ENCODE assay signal across 13 cellular contexts in the genomic region with DNA sequence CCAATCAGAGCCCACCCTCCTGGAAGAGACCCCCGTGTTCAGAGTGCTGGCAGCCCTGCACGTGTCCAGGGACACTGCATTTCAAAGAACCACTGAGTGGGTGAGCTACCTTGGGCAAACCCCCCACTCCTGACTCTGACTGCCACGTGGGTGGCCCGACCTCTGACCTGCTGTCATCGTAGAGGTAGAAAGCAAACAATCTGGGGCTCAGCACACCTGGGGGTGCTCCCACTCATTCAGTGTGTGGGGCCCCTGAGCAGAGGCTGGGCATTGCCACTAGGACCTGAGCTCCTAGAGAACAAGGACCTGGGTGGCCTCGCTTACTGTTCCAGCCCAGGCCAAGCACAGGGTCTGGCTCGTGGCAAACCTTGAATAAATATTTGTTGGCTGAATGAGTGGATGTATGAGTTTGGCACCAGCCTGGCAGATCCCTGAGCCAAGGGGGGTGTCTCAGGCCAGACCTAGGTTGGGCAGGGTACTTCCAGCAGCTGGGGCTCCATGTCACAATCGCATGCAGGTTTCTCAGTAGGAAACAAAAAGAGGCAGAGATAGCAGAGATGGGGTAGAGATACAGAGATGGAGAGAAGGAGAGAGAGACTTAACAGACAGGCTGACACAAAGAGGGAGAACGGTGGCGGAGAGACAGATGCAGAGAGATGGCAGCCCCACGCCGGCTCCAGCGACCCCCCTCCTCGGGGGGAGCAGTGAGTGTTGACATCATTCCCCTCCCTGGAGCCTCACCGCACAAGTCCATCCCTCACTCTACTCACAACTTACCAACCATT. TPM values are rescaled to one million over a fixed set of nuclear protein-coding genes. Genes with fewer than 3 reads are reported as not detected.
DNase-seq lines count a peak whose midpoint lies in the region; ATAC-seq, FAIRE-seq and TF ChIP-seq lines count a peak whose summit lies in the region.
"Had no signal": no experiment of that assay in that cellular context is flagged by ENCODE, and none has a peak within 500 bp of the region (broad histone marks: within the 10 kb centered on the region; RNA-seq: fewer than 3 reads in every experiment).

No MANE protein-coding gene starts in this region.

- H3K27ac ChIP-seq in HepG2 (ENCODE audit: extremely low read length, insufficient read depth, low read length) = no peak overlapping the region
- H3K27ac ChIP-seq in aorta (ENCODE audit: low read depth in 1 of 2, low read length in 2 of 2) = no peak overlapping the region
- no peak overlapping the region for H3K27ac ChIP-seq in small intestine (ENCODE audit: low read depth in 1 of 2, low read length in 1 of 2)

- no peaks in the 10 kb centered on the region for H3K27me3 ChIP-seq in HepG2 (ENCODE audit: control insufficient read depth in 1 of 2, insufficient read depth in 2 of 2, low read length in 2 of 2)
- no peaks in the 10 kb centered on the region for H3K27me3 ChIP-seq in aorta (ENCODE audit: control insufficient read depth in 1 of 2, insufficient read depth in 2 of 2, low read length in 1 of 2)
- no peaks in the 10 kb centered on the region for H3K27me3 ChIP-seq in small intestine (ENCODE audit: control insufficient read depth in 2 of 2, insufficient read depth in 2 of 2, low read length in 2 of 2)

- peak overlapping the region; percentile 90 for H3K27ac Mint-ChIP-seq in activated naive CD4-positive, alpha-beta T cell treated with anti-CD3 and anti-CD28 coated beads, Interleukin-2, amount 10 ng/mL, durations not matched to agents 7 days and 5 days
- H3K27ac Mint-ChIP-seq in T-cell = peak overlapping the region; percentile 63 to 84

- POLR2A ChIA-PET in T-cell (lab: Charles Lee) = no interaction called here
- POLR2A ChIA-PET in HepG2 (lab: Yijun Ruan, JAX) = interaction anchor here (0.9 to 2.4 kb wide), 5 partner anchors 12 to 46 kb away, joined by 3 to 12 read pairs (median 7); partner anchors contain the start of genes ADGRG3 and KATNB1

- H3K4me3 Mint-ChIP-seq in activated naive CD4-positive, alpha-beta T cell treated with anti-CD3 and anti-CD28 coated beads, Interleukin-2, amount 10 ng/mL, durations not matched to agents 7 days and 5 days = peak overlapping the region; percentile 40
- H3K4me3 Mint-ChIP-seq in T-cell = peak overlapping the region in 2 of 3 donors; percentile 29 to 48

- no peak for TF ChIP-seq POLR2A in HepG2 (IDR thresholded peaks at IDR 0.05; ENCODE audit: insufficient read depth in 1 of 2, low read depth in 2 of 2, low read length in 2 of 2)

- H3K4me2 ChIP-seq in HepG2 (ENCODE audit: low read depth, low read length) = peak overlapping the region; percentile 55

- H3K9ac ChIP-seq in HepG2 (ENCODE audit: insufficient read depth, low read depth, low read length) = 0 out of 2 replicates have a peak overlapping the region, but pooled peaks have one; percentile 3

- H3K9me3 Mint-ChIP-seq in activated naive CD4-positive, alpha-beta T cell treated with anti-CD3 and anti-CD28 coated beads, Interleukin-2, amount 10 ng/mL, durations not matched to agents 7 days and 5 days = no peaks in the 10 kb centered on the region
- H3K9me3 Mint-ChIP-seq in T-cell = no peaks in the 10 kb centered on the region

- TF ChIP-seq EP300 in HepG2 (IDR thresholded peaks at IDR 0.05; ENCODE audit: low read depth in 2 of 2, low read length in 2 of 2) = no peak
- no peak for TF ChIP-seq EP300 in HepG2 (CRISPR knock-in tag; IDR thresholded peaks at IDR 0.05; ENCODE audit: borderline replicate concordance)

- H3K4me1 Mint-ChIP-seq in activated naive CD4-positive, alpha-beta T cell treated with anti-CD3 and anti-CD28 coated beads, Interleukin-2, amount 10 ng/mL, durations not matched to agents 7 days and 5 days = peaks cover 38% of the 10 kb centered on the region
- H3K4me1 Mint-ChIP-seq in T-cell = peaks cover 16 to 29% (median 18%) of the 10 kb centered on the region in 3 donors

- ATAC-seq in T-cell (replicated peaks in 1 of 4) = no peak
- peak; percentile 68 for ATAC-seq in HepG2
- ATAC-seq in aorta (ENCODE audit: low FRiP score) = peak; percentile 8
- ATAC-seq in GM21528 (IDR thresholded peaks at IDR 0.05; ENCODE audit: low FRiP score, unreplicated experiment) = no peak
- ATAC-seq: sciatic nerve had no signal

- intact Hi-C loops in HepG2 (cut with micrococcal nuclease; ENCODE audit: unreplicated experiment) (no loop called here), aorta (cut with DNase I) (no loop called here)

- in situ Hi-C loops in HepG2 (cut with HindIII; ENCODE audit: extremely low pct_ligation_motif_present, low pct_unique_long_range_greater_than_20kb) = no loop called here

- H2AFZ ChIP-seq in HepG2 (ENCODE audit: low read length) = no peak overlapping the region

- H3K27me3 Mint-ChIP-seq in activated naive CD4-positive, alpha-beta T cell treated with anti-CD3 and anti-CD28 coated beads, Interleukin-2, amount 10 ng/mL, durations not matched to agents 7 days and 5 days = peaks cover 26% of the 10 kb centered on the region
- no peaks in the 10 kb centered on the region for H3K27me3 Mint-ChIP-seq in T-cell

- H3K4me1 ChIP-seq in HepG2 (ENCODE audit: insufficient read depth, low read length) = peaks cover 65% of the 10 kb centered on the region
- no peaks in the 10 kb centered on the region for H3K4me1 ChIP-seq in aorta (ENCODE audit: control insufficient read depth in 1 of 2, insufficient read depth in 2 of 2, low read length in 2 of 2)
- no peaks in the 10 kb centered on the region for H3K4me1 ChIP-seq in small intestine (ENCODE audit: control insufficient read depth in 2 of 2, insufficient read depth in 1 of 2, low read depth in 1 of 2, low read length in 1 of 2)

- TF ChIP-seq RAD21 in HepG2 (CRISPR knock-in tag; IDR thresholded peaks at IDR 0.05) = no peak

- peak overlapping the region in 1 of 3 experiments; percentile 33; a peak in 1 of 6 replicates for H3K4me3 ChIP-seq in HepG2 (replicated peaks in 1 of 3; ENCODE audit: insufficient read depth in 1 of 3, low read depth in 2 of 3, low read length in 3 of 3)
- H3K4me3 ChIP-seq in aorta (ENCODE audit: low read length in 2 of 2) = no peak overlapping the region
- H3K4me3 ChIP-seq in small intestine (ENCODE audit: low read depth in 1 of 2, low read length in 2 of 2) = no peak overlapping the region

- H3K36me3 ChIP-seq in HepG2 (replicated peaks in 1 of 2; ENCODE audit: control insufficient read depth in 1 of 2, insufficient read depth in 2 of 2, low read length in 2 of 2) = no peaks in the 10 kb centered on the region
- H3K36me3 ChIP-seq in aorta (ENCODE audit: control insufficient read depth in 1 of 2, insufficient read depth in 2 of 2, low read length in 1 of 2) = no peaks in the 10 kb centered on the region
- no peaks in the 10 kb centered on the region for H3K36me3 ChIP-seq in small intestine (ENCODE audit: control insufficient read depth in 2 of 2, insufficient read depth in 2 of 2, low read length in 2 of 2)

- FAIRE-seq in HepG2 (lab: Jason Lieb, UNC) (peak; percentile 4), small intestine (lab: Jason Lieb, UNC) (no peak)
- FAIRE-seq: endothelial cell of umbilical vein had no signal

- H3K79me2 ChIP-seq in HepG2 (ENCODE audit: insufficient read depth, low read length) = no peaks in the 10 kb centered on the region

- WGBS in HepG2 (ENCODE audit: low lambda C conversion rate) = 41% methylated on average over 15 of the region's 15 CpGs
- WGBS in aorta, 2 donors = 32 to 33% methylated on average over 15 of the region's 15 CpGs
- WGBS in small intestine, 3 donors = 42 to 58% (median 57%) methylated on average over 15 of the region's 15 CpGs

- DNase-seq in activated naive CD4-positive, alpha-beta T cell treated with anti-CD3 and anti-CD28 coated beads, Interleukin-2, amount 10 ng/mL, durations not matched to agents 7 days and 5 days = no peak
- no peak for DNase-seq in activated naive CD4-positive, alpha-beta T cell (lab: John Stamatoyannopoulos, UW)
- DNase-seq in T-cell (no peak), HepG2 (ENCODE audit: low spot score) (no peak), aorta (peak in 1 of 2 donors; percentile 21), NCI-H1436 (lab: John Stamatoyannopoulos, UW) (no peak), small intestine (no peak)
- DNase-seq: activated CD4-positive, alpha-beta T cell treated with anti-CD3 and anti-CD28 coated beads, Interleukin-2, amount 50 U/mL, for 4 hours had no signal

- H3K9me3 ChIP-seq in HepG2 (ENCODE audit: low read length) = no peaks in the 10 kb centered on the region
- H3K9me3 ChIP-seq in aorta (ENCODE audit: control insufficient read depth, low read length) = no peaks in the 10 kb centered on the region
- no peaks in the 10 kb centered on the region for H3K9me3 ChIP-seq in small intestine (ENCODE audit: control insufficient read depth, low read depth)

- CTCF ChIA-PET in activated naive CD4-positive, alpha-beta T cell treated with anti-CD3 and anti-CD28 coated beads, Interleukin-2, amount 10 ng/mL, durations not matched to agents 7 days and 5 days (lab: Charles Lee) = interaction anchor here (0.9 to 1.6 kb wide), 3 partner anchors 9 to 47 kb away, joined by 3 to 5 read pairs (median 5); partner anchors contain the start of gene ADGRG3
- CTCF ChIA-PET in T-cell (lab: Charles Lee) = interaction anchor here in 1 of 2 donors (0.6 kb wide), 2 partner anchors 109 to 617 kb away, joined by 4 read pairs; no protein-coding TSS in a partner anchor
- CTCF ChIA-PET in HepG2 (lab: Yijun Ruan, JAX; ENCODE audit: low intra/inter-chr PET ratio, low total read pairs) = no interaction called here

- H3K36me3 Mint-ChIP-seq in activated naive CD4-positive, alpha-beta T cell treated with anti-CD3 and anti-CD28 coated beads, Interleukin-2, amount 10 ng/mL, durations not matched to agents 7 days and 5 days = no peaks in the 10 kb centered on the region
- H3K36me3 Mint-ChIP-seq in T-cell = no peaks in the 10 kb centered on the region

- no TSS peak for BruUV-seq in HepG2 (replicated peaks; lab: Mats Ljungman, UMichigan)

- H4K20me1 ChIP-seq in HepG2 (ENCODE audit: insufficient read depth, low read length) = no peaks in the 10 kb centered on the region

- TF ChIP-seq CTCF in HepG2 (CRISPR knock-in tag; IDR thresholded peaks at IDR 0.05) = no peak

RNA-seq across cellular contexts. Expression of gene DRC7, which starts 5.4 kb away (rescaled TPM):
- not detected for total RNA-seq in T-cell
- 2.7 and 3.4 TPM in 2 replicates for total RNA-seq in HepG2 (2016; rRNA removed; fragmentation: Illumina TruSeq; extraction: Trizol)
- total RNA-seq in HepG2 (2016; cell fraction: cytosol; rRNA removed; fragmentation: Illumina TruSeq; extraction: Trizol; ENCODE audit: low read depth) = 0.26 and 1.5 TPM in 2 replicates
- 2.4 and 2.5 TPM in 2 replicates for total RNA-seq in HepG2 (2016; cell fraction: insoluble cytoplasmic fraction; rRNA removed; fragmentation: Illumina TruSeq; extraction: Trizol)
- 1.4 and 2.1 TPM in 2 replicates for total RNA-seq in HepG2 (2016; cell fraction: membrane; rRNA removed; fragmentation: Illumina TruSeq; extraction: Trizol)
- total RNA-seq in HepG2 (2016; cell fraction: nucleus; rRNA removed; fragmentation: Illumina TruSeq; extraction: Trizol) = 0.59 and 1.6 TPM in 2 replicates
- 3.4 and 3.5 TPM in 2 replicates for polyA plus RNA-seq in HepG2 (2011; rRNA removed)
- polyA plus RNA-seq in HepG2 (2011; cell fraction: cytosol; rRNA removed) = 2.7 and 3.1 TPM in 2 replicates
- 3.4 TPM in 2 replicates for polyA plus RNA-seq in HepG2 (2011; cell fraction: nucleus; rRNA removed)
- polyA plus RNA-seq in HepG2 (2012) = 4.1 and 4.4 TPM in 2 replicates
- polyA plus RNA-seq in HepG2 (2016; cell fraction: cytosol; fragmentation: Illumina TruSeq; extraction: Trizol; ENCODE audit: low read depth) = 0.70 and 1.3 TPM in 2 replicates
- polyA plus RNA-seq in HepG2 (2016; cell fraction: insoluble cytoplasmic fraction; fragmentation: Illumina TruSeq; extraction: Trizol; ENCODE audit: low read depth) = 2.0 and 2.4 TPM in 2 replicates
- polyA plus RNA-seq in HepG2 (2016; cell fraction: membrane; fragmentation: Illumina TruSeq; extraction: Trizol; ENCODE audit: low read depth) = 1.0 and 1.1 TPM in 2 replicates
- polyA plus RNA-seq in HepG2 (2016; cell fraction: nucleus; fragmentation: Illumina TruSeq; extraction: Trizol; ENCODE audit: insufficient read depth, low read depth) = 1.6 and 1.8 TPM in 2 replicates
- 1.2 TPM in 1 of 2 replicates, not detected in the other for polyA minus RNA-seq in HepG2 (2011; rRNA and poly(A)+ RNA removed; ENCODE audit: low replicate concordance)
- 0.99 and 1.1 TPM in 2 replicates for polyA minus RNA-seq in HepG2 (2011; cell fraction: cytosol; rRNA and poly(A)+ RNA removed)
- polyA minus RNA-seq in HepG2 (2011; cell fraction: nucleus; rRNA and poly(A)+ RNA removed) = 1.3 and 2.5 TPM in 2 replicates
- total RNA-seq in aorta = not detected
- under 1 TPM in 1 of 2 donors, not detected in 1; 0.08 TPM for polyA plus RNA-seq in aorta
- polyA plus RNA-seq in small intestine = not detected
- total RNA-seq: sciatic nerve, urinary bladder had no signal
- polyA plus RNA-seq: BJ, urinary bladder had no signal

RNA-seq across cellular contexts. Expression of gene ADGRG3, which starts 21.1 kb away (rescaled TPM):
- total RNA-seq in T-cell (1 to 10 TPM in 1 of 5 donors, under 1 TPM in 3, not detected in 1; 0.16 to 1.8 (median 0.40) TPM), HepG2 (2016; rRNA removed; fragmentation: Illumina TruSeq; extraction: Trizol) (1.0 and 2.7 TPM in 2 replicates), aorta (1 to 10 TPM in 1 of 2 donors, under 1 TPM in 1; 0.84 to 3.9 TPM)
- total RNA-seq in HepG2 (2016; cell fraction: cytosol; rRNA removed; fragmentation: Illumina TruSeq; extraction: Trizol; ENCODE audit: low read depth) = 0.79 and 1.1 TPM in 2 replicates
- 1.1 and 2.2 TPM in 2 replicates for total RNA-seq in HepG2 (2016; cell fraction: insoluble cytoplasmic fraction; rRNA removed; fragmentation: Illumina TruSeq; extraction: Trizol)
- 1.0 and 1.5 TPM in 2 replicates for total RNA-seq in HepG2 (2016; cell fraction: membrane; rRNA removed; fragmentation: Illumina TruSeq; extraction: Trizol)
- 2.3 and 2.7 TPM in 2 replicates for total RNA-seq in HepG2 (2016; cell fraction: nucleus; rRNA removed; fragmentation: Illumina TruSeq; extraction: Trizol)
- polyA plus RNA-seq in HepG2 (2011; rRNA removed) (11.8 and 13.6 TPM in 2 replicates), aorta (under 1 TPM; 0.08 to 0.25 TPM), small intestine (1 to 10 TPM in 1 of 3 donors, under 1 TPM in 2; 0.45 to 8.6 (median 0.81) TPM)
- polyA plus RNA-seq in HepG2 (2011; cell fraction: cytosol; rRNA removed) = 10.8 and 11.2 TPM in 2 replicates
- 21.1 and 23.7 TPM in 2 replicates for polyA plus RNA-seq in HepG2 (2011; cell fraction: nucleus; rRNA removed)
- polyA plus RNA-seq in HepG2 (2012) = 5.8 and 8.1 TPM in 2 replicates
- 0.49 and 0.54 TPM in 2 replicates for polyA plus RNA-seq in HepG2 (2016; cell fraction: cytosol; fragmentation: Illumina TruSeq; extraction: Trizol; ENCODE audit: low read depth)
- polyA plus RNA-seq in HepG2 (2016; cell fraction: insoluble cytoplasmic fraction; fragmentation: Illumina TruSeq; extraction: Trizol; ENCODE audit: low read depth) = 1.3 TPM in 2 replicates
- polyA plus RNA-seq in HepG2 (2016; cell fraction: membrane; fragmentation: Illumina TruSeq; extraction: Trizol; ENCODE audit: low read depth) = 0.65 and 1.0 TPM in 2 replicates
- polyA plus RNA-seq in HepG2 (2016; cell fraction: nucleus; fragmentation: Illumina TruSeq; extraction: Trizol; ENCODE audit: insufficient read depth, low read depth) = 5.4 and 6.5 TPM in 2 replicates
- polyA minus RNA-seq in HepG2 (2011; rRNA and poly(A)+ RNA removed; ENCODE audit: low replicate concordance) = 0.91 and 31.9 TPM in 2 replicates
- 4.7 and 5.3 TPM in 2 replicates for polyA minus RNA-seq in HepG2 (2011; cell fraction: cytosol; rRNA and poly(A)+ RNA removed)
- 8.9 and 10.4 TPM in 2 replicates for polyA minus RNA-seq in HepG2 (2011; cell fraction: nucleus; rRNA and poly(A)+ RNA removed)
- total RNA-seq: endothelial cell of umbilical vein had no signal
- polyA plus RNA-seq: BJ, endothelial cell of umbilical vein had no signal

RNA-seq across cellular contexts. Expression of gene KATNB1, which starts 46.4 kb away (rescaled TPM):
- total RNA-seq in T-cell = 10 to 100 TPM; 23.0 to 28.0 (median 25.5) TPM
- 25.2 and 31.5 TPM in 2 replicates for total RNA-seq in HepG2 (2016; rRNA removed; fragmentation: Illumina TruSeq; extraction: Trizol)
- 14.2 and 18.3 TPM in 2 replicates for total RNA-seq in HepG2 (2016; cell fraction: cytosol; rRNA removed; fragmentation: Illumina TruSeq; extraction: Trizol; ENCODE audit: low read depth)
- 21.2 and 33.1 TPM in 2 replicates for total RNA-seq in HepG2 (2016; cell fraction: insoluble cytoplasmic fraction; rRNA removed; fragmentation: Illumina TruSeq; extraction: Trizol)
- 34.3 and 42.2 TPM in 2 replicates for total RNA-seq in HepG2 (2016; cell fraction: membrane; rRNA removed; fragmentation: Illumina TruSeq; extraction: Trizol)
- 21.9 and 25.7 TPM in 2 replicates for total RNA-seq in HepG2 (2016; cell fraction: nucleus; rRNA removed; fragmentation: Illumina TruSeq; extraction: Trizol)
- polyA plus RNA-seq in HepG2 (2011; rRNA removed) = 39.8 and 43.5 TPM in 2 replicates
- 17.4 and 27.7 TPM in 2 replicates for polyA plus RNA-seq in HepG2 (2011; cell fraction: cytosol; rRNA removed)
- 122 and 146 TPM in 2 replicates for polyA plus RNA-seq in HepG2 (2011; cell fraction: nucleus; rRNA removed)
- 16.2 and 20.9 TPM in 2 replicates for polyA plus RNA-seq in HepG2 (2012)
- polyA plus RNA-seq in HepG2 (2016; cell fraction: cytosol; fragmentation: Illumina TruSeq; extraction: Trizol; ENCODE audit: low read depth) = 15.0 and 20.0 TPM in 2 replicates
- 22.6 and 30.3 TPM in 2 replicates for polyA plus RNA-seq in HepG2 (2016; cell fraction: insoluble cytoplasmic fraction; fragmentation: Illumina TruSeq; extraction: Trizol; ENCODE audit: low read depth)
- polyA plus RNA-seq in HepG2 (2016; cell fraction: membrane; fragmentation: Illumina TruSeq; extraction: Trizol; ENCODE audit: low read depth) = 30.4 and 34.5 TPM in 2 replicates
- 49.3 and 53.8 TPM in 2 replicates for polyA plus RNA-seq in HepG2 (2016; cell fraction: nucleus; fragmentation: Illumina TruSeq; extraction: Trizol; ENCODE audit: insufficient read depth, low read depth)
- polyA minus RNA-seq in HepG2 (2011; rRNA and poly(A)+ RNA removed; ENCODE audit: low replicate concordance) = 29.8 and 60.0 TPM in 2 replicates
- 13.6 and 19.1 TPM in 2 replicates for polyA minus RNA-seq in HepG2 (2011; cell fraction: cytosol; rRNA and poly(A)+ RNA removed)
- polyA minus RNA-seq in HepG2 (2011; cell fraction: nucleus; rRNA and poly(A)+ RNA removed) = 27.9 and 30.3 TPM in 2 replicates
- 10 to 100 TPM in 1 of 2 donors, 1 to 10 TPM in 1; 9.9 to 16.2 TPM for total RNA-seq in aorta
- polyA plus RNA-seq in aorta = 10 to 100 TPM in 1 of 2 donors, 1 to 10 TPM in 1; 7.0 to 15.7 TPM
- polyA plus RNA-seq in small intestine = 10 to 100 TPM in 1 of 3 donors, 1 to 10 TPM in 2; 9.6 to 19.3 (median 9.7) TPM

Comparison
In these comparisons a context has a peak if more than half of its experiments do, and no peak if none do; other contexts are left out.
1. ATAC-seq: peak in HepG2 (single experiment) and aorta (single experiment); none in T-cell (0 of 4) and GM21528 (single experiment).